8 cellular contexts compared by ENCODE assay signal in genomic region chr17:64411999-64412771, GRCh38. TPM values are rescaled to one million over a fixed set of nuclear protein-coding genes. Genes with fewer than 3 reads are reported as not detected.
DNase-seq lines count a peak whose midpoint lies in the region; ATAC-seq, FAIRE-seq and TF ChIP-seq lines count a peak whose summit lies in the region.

No MANE protein-coding gene starts in this region.

- no peaks in the 10 kb centered on the region for H4K20me1 ChIP-seq in H1 (replicated peaks in 1 of 2; ENCODE audit: control insufficient read depth in 1 of 2, insufficient read depth in 2 of 2, low read length in 2 of 2)

- H3K4me2 ChIP-seq in H1 (ENCODE audit: insufficient read depth in 1 of 2, low read depth in 2 of 2, low read length in 2 of 2) (peak overlapping the region; percentile 58 to 75), mesenchymal stem cell (ENCODE audit: low read length, poor library complexity, severe bottlenecking) (peak overlapping the region; percentile 41)

- TF ChIP-seq POLR2A in H1 (IDR thresholded peaks at IDR 0.05; ENCODE audit: control extremely low read depth in 1 of 2, low read depth in 2 of 2, low read length in 2 of 2) (peak in 1 of 2 experiments; percentile 61; a peak in 2 of 3 replicates), transverse colon (IDR thresholded peaks at IDR 0.05) (no peak)

- CTCF ChIA-PET in H1 (lab: Charles Lee; ENCODE audit: partially characterized antibody): interaction anchor here (0.6 to 5.9 kb wide), 14 partner anchors 8 to 130 kb away, joined by 3 to 44 read pairs (median 4); no protein-coding TSS in a partner anchor

- H3K4me1 ChIP-seq in ES-I3 (ENCODE audit: insufficient read depth, low read length) (peaks cover 16% of the 10 kb centered on the region), H1 (replicated peaks in 1 of 4; ENCODE audit: control insufficient read depth in 3 of 4, insufficient read depth in 4 of 4, low read length in 3 of 4) (peaks cover 16 to 27% (median 18%) of the 10 kb centered on the region in 4 experiments), mesenchymal stem cell (ENCODE audit: control insufficient read depth, insufficient read depth, low read depth, low read length) (peaks cover 15% of the 10 kb centered on the region), transverse colon (peaks cover 0 to 2% (median 0%) of the 10 kb centered on the region in 4 donors)

- in situ Hi-C loops in transverse colon (cut with MboI; ENCODE audit: low pct_ligation_motif_present in 1 of 4, low pct_unique_long_range_greater_than_20kb in 1 of 4, low sequenced_read_pairs in 3 of 4): loop anchor here in 1 of 4 donors (10.0 kb wide), 1 partner anchor 87 kb away; no protein-coding TSS in a partner anchor
- in situ Hi-C loops in ACHN (cut with HindIII; ENCODE audit: low pct_ligation_motif_present, low pct_unique_long_range_greater_than_20kb, low sequenced_read_pairs): no loop called here

- H3K27me3 ChIP-seq in H1 (replicated peaks in 1 of 4; ENCODE audit: control insufficient read depth in 3 of 4, extremely low read depth in 1 of 4, insufficient read depth in 3 of 4, low read length in 3 of 4): no peaks in the 10 kb centered on the region
- H3K27me3 ChIP-seq in mesenchymal stem cell (ENCODE audit: control insufficient read depth in 1 of 2, insufficient read depth in 1 of 2, low read length in 2 of 2): no peaks in the 10 kb centered on the region
- H3K27me3 ChIP-seq in transverse colon: no peaks in the 10 kb centered on the region

- no peak for TF ChIP-seq CTCF in H1 (IDR thresholded peaks at IDR 0.05; ENCODE audit: control extremely low read depth in 1 of 3, insufficient read depth in 1 of 3, low read depth in 1 of 3, low read length in 3 of 3)
- no peak for TF ChIP-seq CTCF in transverse colon (IDR thresholded peaks at IDR 0.05)

- H2AK5ac ChIP-seq in H1 (ENCODE audit: low read depth, low read length): no peak overlapping the region
- no peak overlapping the region for H2AK5ac ChIP-seq in mesenchymal stem cell (ENCODE audit: low read length, severe bottlenecking)

- peak overlapping the region; percentile 31 for H4K91ac ChIP-seq in H1 (replicated peaks; ENCODE audit: insufficient read length, low read length)
- no peak overlapping the region for H4K91ac ChIP-seq in mesenchymal stem cell (ENCODE audit: low read length)

- peak overlapping the region in 3 of 4 experiments; percentile 31 to 51 (median 34); a peak in 6 of 8 replicates for H3K4me3 ChIP-seq in H1 (ENCODE audit: extremely low read depth in 1 of 4, insufficient read depth in 2 of 4, low read depth in 3 of 4, low read length in 4 of 4)
- no peak overlapping the region for H3K4me3 ChIP-seq in mesenchymal stem cell (ENCODE audit: insufficient read depth in 1 of 2, low read depth in 1 of 2, low read length in 2 of 2)
- H3K4me3 ChIP-seq in transverse colon: peak overlapping the region in 1 of 4 donors; percentile 23

- H3K23ac ChIP-seq in H1 (ENCODE audit: insufficient read length): no peak overlapping the region
- H3K23ac ChIP-seq in mesenchymal stem cell (ENCODE audit: low read length in 2 of 2): no peak overlapping the region

- DNase-seq in NCI-H82 (lab: John Stamatoyannopoulos, UW) (peak; percentile 87), H1 (ENCODE audit: low read depth in 1 of 2, low spot score in 2 of 2) (peak; percentile 59 to 67), mesenchymal stem cell (peak; percentile 58), transverse colon (peak; percentile 41), OCI-M2 (lab: John Stamatoyannopoulos, UW; ENCODE audit: unreplicated experiment) (no peak), ACHN (no peak)

- H3K27ac ChIP-seq in H1 (ENCODE audit: low read depth, low read length): peak overlapping the region; percentile 75
- H3K27ac ChIP-seq in mesenchymal stem cell (ENCODE audit: low read length, poor library complexity, severe bottlenecking): no peak overlapping the region
- peak overlapping the region; percentile 47 to 69 (median 54) for H3K27ac ChIP-seq in transverse colon

- 0 out of 2 replicates have a peak, but pooled peaks cover 2% of the 10 kb centered on the region for H3K23me2 ChIP-seq in H1 (ENCODE audit: low read depth, low read length)

- H3K56ac ChIP-seq in H1 (replicated peaks; ENCODE audit: insufficient read length, low read depth, low read length): peak overlapping the region; percentile 22

- H2BK5ac ChIP-seq in H1 (ENCODE audit: low read depth, low read length) (peak overlapping the region; percentile 76), mesenchymal stem cell (ENCODE audit: low read depth, low read length, poor library complexity, severe bottlenecking) (no peak overlapping the region)

- peak overlapping the region; percentile 63 for H3K4ac ChIP-seq in H1 (replicated peaks; ENCODE audit: insufficient read length, low read depth, low read length)
- H3K4ac ChIP-seq in mesenchymal stem cell (ENCODE audit: low read depth in 1 of 2, low read length in 2 of 2): peak overlapping the region in 1 of 2 experiments; percentile 57

- peak overlapping the region; percentile 68 for H4K5ac ChIP-seq in H1 (ENCODE audit: insufficient read length, low read depth, low read length)

- no peak for ATAC-seq in HG03025 (IDR thresholded peaks at IDR 0.05; ENCODE audit: low FRiP score, unreplicated experiment)

- H3K36me3 ChIP-seq in ES-I3 (ENCODE audit: insufficient read depth, low read length) (no peaks in the 10 kb centered on the region), H1 (ENCODE audit: control insufficient read depth in 2 of 4, insufficient read depth in 4 of 4, low read length in 3 of 4) (no peaks in the 10 kb centered on the region), mesenchymal stem cell (ENCODE audit: control insufficient read depth in 1 of 2, insufficient read depth in 2 of 2, low read depth in 1 of 2, low read length in 2 of 2) (peaks cover 0 to 22% of the 10 kb centered on the region in 2 experiments), transverse colon (no peaks in the 10 kb centered on the region)

- H3K79me1 ChIP-seq in H1 (ENCODE audit: low read depth, low read length) (no peaks in the 10 kb centered on the region), mesenchymal stem cell (replicated peaks; ENCODE audit: low read length, poor library complexity, severe bottlenecking) (no peaks in the 10 kb centered on the region)

- H3K14ac ChIP-seq in H1 (ENCODE audit: insufficient read length) (no peak overlapping the region), mesenchymal stem cell (ENCODE audit: low read length in 2 of 2) (no peak overlapping the region)

- H4K8ac ChIP-seq in H1 (ENCODE audit: extremely low read depth, insufficient read depth, low read length) (0 out of 2 replicates have a peak overlapping the region, but pooled peaks have one; percentile 11), mesenchymal stem cell (ENCODE audit: low read length) (peak overlapping the region; percentile 80)

- WGBS in H1 (ENCODE audit: extremely low coverage in 1 of 2, insufficient coverage in 1 of 2, insufficient read length in 1 of 2, insufficient replicate concordance in 2 of 2, low coverage in 1 of 2, low lambda C conversion rate in 2 of 2, missing lambda C conversion rate in 1 of 2), 2 experiments: 35% methylated on average over 24 of the region's 24 CpGs; no CpG with 5 or more reads in 1 of the 2 experiments
- 44% methylated on average over 24 of the region's 24 CpGs for WGBS in mesenchymal stem cell
- WGBS in transverse colon (ENCODE audit: low coverage in 1 of 2), 2 donors: 51% methylated on average over 24 of the region's 24 CpGs; no CpG with 5 or more reads in 1 of the 2 donors

- FAIRE-seq in H1 (lab: Jason Lieb, UNC): no peak

- no peaks in the 10 kb centered on the region for H3K9me3 ChIP-seq in ES-I3 (ENCODE audit: control insufficient read depth, insufficient read depth, low read length)
- H3K9me3 ChIP-seq in H1 (ENCODE audit: insufficient read depth in 2 of 2, low read depth in 1 of 2, low read length in 1 of 2): no peaks in the 10 kb centered on the region
- H3K9me3 ChIP-seq in mesenchymal stem cell (ENCODE audit: control insufficient read depth, low read length): no peaks in the 10 kb centered on the region
- no peaks in the 10 kb centered on the region for H3K9me3 ChIP-seq in transverse colon

- H2BK20ac ChIP-seq in H1 (ENCODE audit: low read length): peak overlapping the region; percentile 83

- TF ChIP-seq EP300 in H1 (IDR thresholded peaks at IDR 0.05; ENCODE audit: borderline replicate concordance in 1 of 2, low read depth in 2 of 2, low read length in 2 of 2): no peak
- TF ChIP-seq EP300 in transverse colon (IDR thresholded peaks at IDR 0.05; ENCODE audit: low read depth): no peak

- H2BK120ac ChIP-seq in H1 (replicated peaks; ENCODE audit: low read depth, low read length) (peak overlapping the region; percentile 50), mesenchymal stem cell (ENCODE audit: low read depth, low read length) (no peak overlapping the region)

- POLR2A ChIA-PET in H1 (lab: Charles Lee; ENCODE audit: partially characterized antibody): interaction anchor here (0.5 to 2.1 kb wide), 7 partner anchors 10 to 266 kb away, joined by 3 to 9 read pairs (median 5); partner anchors contain the start of gene CEP95

- H2BK15ac ChIP-seq in H1 (ENCODE audit: low read length) (peak overlapping the region; percentile 6; the same call in 1 of the 2 replicates), mesenchymal stem cell (ENCODE audit: low read depth, poor library complexity, severe bottlenecking) (no peak overlapping the region)

- peak overlapping the region; percentile 95 for H3K18ac ChIP-seq in H1 (ENCODE audit: extremely low read depth, low read length)
- peak overlapping the region; percentile 52 to 60 for H3K18ac ChIP-seq in mesenchymal stem cell (ENCODE audit: low read depth in 1 of 2, low read length in 2 of 2)

- peak overlapping the region; percentile 91; the same call in 1 of the 2 replicates for H2BK12ac ChIP-seq in H1 (ENCODE audit: low read depth, low read length)
- H2BK12ac ChIP-seq in mesenchymal stem cell (ENCODE audit: low read length in 2 of 2): peak overlapping the region in 1 of 2 experiments; percentile 32

- TF ChIP-seq RAD21 in H1 (IDR thresholded peaks at IDR 0.05 in 1 of 2, conservative IDR thresholded peaks at IDR 0.05 in 1 of 2; ENCODE audit: low read depth in 2 of 2, low read length in 2 of 2): no peak; a peak in 1 of 4 replicates

- H3K9ac ChIP-seq in ES-I3 (ENCODE audit: low read depth, low read length) (peak overlapping the region; percentile 46), H1 (replicated peaks in 1 of 4; ENCODE audit: extremely low read depth in 1 of 4, low read depth in 3 of 4, low read length in 3 of 4) (peak overlapping the region in 2 of 4 experiments; percentile 16 to 48; a peak in 3 of 7 replicates), mesenchymal stem cell (ENCODE audit: low read length) (peak overlapping the region; percentile 61)

- H3K79me2 ChIP-seq in H1 (ENCODE audit: control insufficient read depth in 1 of 2, insufficient read depth in 2 of 2, low read length in 2 of 2): no peaks in the 10 kb centered on the region

- intact Hi-C loops in transverse colon (cut with DNase I; ENCODE audit: low total_unique reads): no loop called here

- peak overlapping the region; percentile 92 for H2AFZ ChIP-seq in H1 (ENCODE audit: low read length)
- H2AFZ ChIP-seq in mesenchymal stem cell (ENCODE audit: low read depth, low read length): no peak overlapping the region

RNA-seq across cellular contexts. Expression of gene PECAM1, which starts 21.5 kb away (rescaled TPM):
- 0.37 TPM in 1 of 2 replicates, not detected in the other for total RNA-seq in H1 (2021; fragmentation: NEBNext Ultra II Directional; extraction: Animal tissue kit (Norgen Biotek cat#: 25700))
- polyA plus RNA-seq in H1 (2011; rRNA removed): 0.03 and 0.08 TPM in 2 replicates
- polyA plus RNA-seq in H1 (2011; cell fraction: cytosol; rRNA removed): 0.08 TPM
- 0.01 TPM for polyA plus RNA-seq in H1 (2011; cell fraction: nucleus; rRNA removed)
- 0.36 to 0.40 TPM in 2 of 4 replicates, not detected in the others for polyA plus RNA-seq in H1 (2012, experiment 1 of 2)
- polyA plus RNA-seq in H1 (2012, experiment 2 of 2): not detected
- 0.18 TPM for polyA plus RNA-seq in H1 (2013, experiment 1 of 2)
- polyA plus RNA-seq in H1 (2013, experiment 2 of 2): 0.22 TPM
- 0.15 and 2.1 TPM in 2 replicates for polyA minus RNA-seq in H1 (2011; rRNA and poly(A)+ RNA removed)
- polyA minus RNA-seq in H1 (2011; cell fraction: cytosol; rRNA and poly(A)+ RNA removed): not detected
- polyA minus RNA-seq in H1 (2011; cell fraction: nucleus; rRNA and poly(A)+ RNA removed): not detected
- polyA plus RNA-seq in mesenchymal stem cell (2013, experiment 1 of 2): 0.18 TPM
- 0.66 TPM for polyA plus RNA-seq in mesenchymal stem cell (2013, experiment 2 of 2)
- total RNA-seq in transverse colon: 10 to 100 TPM; 17.7 to 32.1 (median 18.7) TPM

RNA-seq across cellular contexts. Expression of gene MILR1, which starts 36.7 kb away (rescaled TPM):
- not detected in 2 replicates for total RNA-seq in H1 (2021; fragmentation: NEBNext Ultra II Directional; extraction: Animal tissue kit (Norgen Biotek cat#: 25700))
- not detected in 2 replicates for polyA plus RNA-seq in H1 (2011; rRNA removed)
- polyA plus RNA-seq in H1 (2011; cell fraction: cytosol; rRNA removed): not detected
- polyA plus RNA-seq in H1 (2011; cell fraction: nucleus; rRNA removed): not detected
- polyA plus RNA-seq in H1 (2012, experiment 1 of 2): not detected in 4 replicates
- not detected for polyA plus RNA-seq in H1 (2012, experiment 2 of 2)
- polyA plus RNA-seq in H1 (2013, experiment 1 of 2): not detected
- polyA plus RNA-seq in H1 (2013, experiment 2 of 2): not detected
- not detected in 2 replicates for polyA minus RNA-seq in H1 (2011; rRNA and poly(A)+ RNA removed)
- polyA minus RNA-seq in H1 (2011; cell fraction: cytosol; rRNA and poly(A)+ RNA removed): not detected
- polyA minus RNA-seq in H1 (2011; cell fraction: nucleus; rRNA and poly(A)+ RNA removed): not detected
- 6.6 TPM for polyA plus RNA-seq in mesenchymal stem cell (2013, experiment 1 of 2)
- polyA plus RNA-seq in mesenchymal stem cell (2013, experiment 2 of 2): 7.6 TPM
- total RNA-seq in transverse colon: 1 to 10 TPM in 2 of 4 donors, not detected in 2; 1.4 to 2.3 TPM

Comparison
In these comparisons a context has a peak if more than half of its experiments do, and no peak if none do; other contexts are left out.
1. DNase-seq: peak in NCI-H82 (single experiment), H1 (2 of 2), mesenchymal stem cell (single experiment) and transverse colon (single experiment); none in OCI-M2 (single experiment) and ACHN (single experiment).
2. H3K4me3 ChIP-seq: peak in H1 (3 of 4); none in mesenchymal stem cell (0 of 2).
3. RNA of gene PECAM1, which starts 21.5 kb away (total RNA-seq): 17.7 to 32.1 TPM in transverse colon; 0.37 TPM in H1; every median in the first group is over 10 times any median in the second.